In genomic region chr15:66865622-66866611, GRCh38 we compare ENCODE assay signal across 8 cellular contexts.
A peak's percentile ranks its signal among the peaks of the same experiment; 100 is the strongest.
DNase-seq lines count a peak whose midpoint lies in the region; ATAC-seq and TF ChIP-seq lines count a peak whose summit lies in the region.

No MANE protein-coding gene starts in this region.

- H3K4me1 ChIP-seq in heart left ventricle, result peaks cover 0 to 29% (median 12%) of the 10 kb centered on the region in 12 donors
- no peaks in the 10 kb centered on the region for H3K4me1 ChIP-seq in ovary (ENCODE audit: insufficient read depth)

- intact Hi-C loops in heart left ventricle (cut with DNase I) (no loop called here), ovary (cut with DNase I) (no loop called here)

- no peak for TF ChIP-seq CTCF in NB4 (IDR thresholded peaks at IDR 0.05; ENCODE audit: low read depth, low read length)
- no peak for TF ChIP-seq CTCF in heart left ventricle (IDR thresholded peaks at IDR 0.05)
- TF ChIP-seq CTCF in ovary (IDR thresholded peaks at IDR 0.05), result no peak

- H3K4me3 ChIP-seq in NB4 (ENCODE audit: low read depth, low read length) (no peak overlapping the region), heart left ventricle (no peak overlapping the region), ovary (no peak overlapping the region)

- peak; percentile 78 for ATAC-seq in GM21576 (IDR thresholded peaks at IDR 0.05; ENCODE audit: unreplicated experiment)
- peak in 3 of 4 donors; percentile 19 to 63 (median 58) for ATAC-seq in heart left ventricle

- DNase-seq in GDM1 (lab: John Stamatoyannopoulos, UW), result peak; percentile 41
- peak; percentile 51 for DNase-seq in NB4 (ENCODE audit: low read depth)
- peak in 3 of 5 donors; percentile 50 to 62 (median 62) for DNase-seq in heart left ventricle
- no peak for DNase-seq in NCI-H774 (lab: John Stamatoyannopoulos, UW)
- no peak for DNase-seq in retina
- DNase-seq in NCI-H748 (lab: John Stamatoyannopoulos, UW; ENCODE audit: unreplicated experiment), result no peak
- no peak for DNase-seq in ovary

- H3K9me3 ChIP-seq in heart left ventricle (peaks cover 0 to 5% (median 0%) of the 10 kb centered on the region in 12 donors), ovary (no peaks in the 10 kb centered on the region)

- H3K27me3 ChIP-seq in heart left ventricle (no peaks in the 10 kb centered on the region), ovary (no peaks in the 10 kb centered on the region)

- no peak for TF ChIP-seq EP300 in ovary (IDR thresholded peaks at IDR 0.05)

- TF ChIP-seq POLR2A in NB4 (IDR thresholded peaks at IDR 0.05; ENCODE audit: extremely low read depth, insufficient read length), result no peak
- no peak for TF ChIP-seq POLR2A in heart left ventricle (IDR thresholded peaks at IDR 0.05)
- no peak for TF ChIP-seq POLR2A in ovary (IDR thresholded peaks at IDR 0.05)

- H3K36me3 ChIP-seq in heart left ventricle (no peaks in the 10 kb centered on the region), ovary (no peaks in the 10 kb centered on the region)

- WGBS in heart left ventricle, 4 donors, result 73 to 83% (median 77%) methylated on average over 15 of the region's 15 CpGs
- 91 to 93% (median 93%) methylated on average over 15 of the region's 15 CpGs for WGBS in ovary, 3 donors

- H3K27ac ChIP-seq in heart left ventricle (no peak overlapping the region), ovary (no peak overlapping the region)

Comparison
In these comparisons a context has a peak if more than half of its experiments do, and no peak if none do; other contexts are left out.
1. DNase-seq: peak in GDM1 (single experiment), NB4 (single experiment) and heart left ventricle (3 of 5); none in NCI-H774 (single experiment), retina (single experiment), NCI-H748 (single experiment) and ovary (0 of 5).